Comparison of ENCODE assay signal across 4 cellular contexts in genomic region chr10:4965763-4966162, GRCh38. TPM values are rescaled to one million over a fixed set of nuclear protein-coding genes. Genes with fewer than 3 reads are reported as not detected.
"Had no signal": no experiment of that assay in that cellular context is flagged by ENCODE, and none has a peak within 500 bp of the region (broad histone marks: within the 10 kb centered on the region; RNA-seq: fewer than 3 reads in every experiment).

No MANE protein-coding gene starts in this region.

RNA-seq across cellular contexts. Expression of gene AKR1C1, which starts 2.5 kb away (rescaled TPM):
- total RNA-seq: activated B cell treated with CpG ODN at 0.5 μM for 24 hours had no signal

RNA-seq across cellular contexts. Expression of gene AKR1C2, which starts 37.9 kb away (rescaled TPM):
- total RNA-seq: activated B cell treated with CpG ODN at 0.5 μM for 24 hours; activated CD8-positive, alpha-beta T cell treated with anti-CD3 and anti-CD28 coated beads for 36 hours; activated T-helper 17 cell treated with anti-CD3 and anti-CD28 coated beads, Interleukin-2, amount 50 U/mL, for 72 hours; T-helper 17 cell had no signal
